21 cellular contexts compared by ENCODE assay signal in genomic region chr4:175422331-175422730, GRCh38.
DNase-seq lines count a peak whose midpoint lies in the region; ATAC-seq and TF ChIP-seq lines count a peak whose summit lies in the region.
"Had no signal": no experiment of that assay in that cellular context is flagged by ENCODE, and none has a peak within 500 bp of the region (broad histone marks: within the 10 kb centered on the region; RNA-seq: fewer than 3 reads in every experiment).

No MANE protein-coding gene starts in this region.

- H3K9ac ChIP-seq in smooth muscle cell (ENCODE audit: low read depth), result no peak overlapping the region

- H3K79me2 ChIP-seq in GM23338 (replicated peaks; ENCODE audit: insufficient read depth), result no peaks in the 10 kb centered on the region
- no peaks in the 10 kb centered on the region for H3K79me2 ChIP-seq in smooth muscle cell (ENCODE audit: low read depth)

- H3K9me3 ChIP-seq in smooth muscle cell (replicated peaks; ENCODE audit: low read depth) (no peaks in the 10 kb centered on the region), mucosa of descending colon (peaks cover 15% of the 10 kb centered on the region), adrenal gland (replicated peaks in 1 of 3) (no peaks in the 10 kb centered on the region)
- H3K9me3 ChIP-seq: BE2C, tibial nerve had no signal

- H2AFZ ChIP-seq in GM23338 (0 out of 2 replicates have a peak overlapping the region, but pooled peaks have one; percentile 63), smooth muscle cell (ENCODE audit: low read depth) (no peak overlapping the region)

- 84% methylated on average over 2 of the region's 2 CpGs for WGBS in smooth muscle cell (ENCODE audit: low lambda C conversion rate)
- WGBS in adrenal gland, 4 donors, result 64 to 82% (median 72%) methylated on average over 2 of the region's 2 CpGs

- no peaks in the 10 kb centered on the region for H3K9me3 Mint-ChIP-seq in GM23338

- no peak for DNase-seq in GM23338 (ENCODE audit: low spot score)
- DNase-seq in astrocyte of the hippocampus (ENCODE audit: low read depth, low spot score), result peak; percentile 79
- DNase-seq in hepatic stellate cell (ENCODE audit: low spot score), result peak; percentile 44
- DNase-seq in smooth muscle cell (lab: John Stamatoyannopoulos, UW; ENCODE audit: unreplicated experiment), result no peak
- DNase-seq in mucosa of descending colon, result no peak
- no peak for DNase-seq in adrenal gland
- DNase-seq: activated CD4-positive, alpha-beta memory T cell treated with anti-CD3 and anti-CD28 coated beads for 36 hours; activated effector memory CD4-positive, alpha-beta T cell treated with Interleukin-2 at 50 U/mL for 16 hours; BE2C; DND-41; foreskin keratinocyte; hypothalamus; islet precursor cell; NCI-H146; NCI-H524 treated with DMSO at 0.1 percent for 48 hours; nucleus accumbens; stomach; SW 1271 had no signal

- no peaks in the 10 kb centered on the region; the same call in 1 of the 2 replicates for H3K36me3 ChIP-seq in GM23338 (ENCODE audit: insufficient read depth)
- no peaks in the 10 kb centered on the region for H3K36me3 ChIP-seq in smooth muscle cell (ENCODE audit: low read depth)
- no peaks in the 10 kb centered on the region for H3K36me3 ChIP-seq in mucosa of descending colon (ENCODE audit: low read depth)
- no peaks in the 10 kb centered on the region for H3K36me3 ChIP-seq in adrenal gland (replicated peaks in 1 of 2)
- H3K36me3 ChIP-seq: BE2C, stomach, tibial nerve had no signal

- H3K4me2 ChIP-seq in GM23338 (no peak overlapping the region), smooth muscle cell (peak overlapping the region; percentile 20)

- H3K4me3 Mint-ChIP-seq in GM23338, result no peak overlapping the region
- H3K4me3 Mint-ChIP-seq: activated CD4-positive, alpha-beta memory T cell treated with anti-CD3 and anti-CD28 coated beads for 36 hours had no signal

- H3K27ac ChIP-seq in GM23338 (ENCODE audit: low read depth) (no peak overlapping the region), smooth muscle cell (ENCODE audit: low read depth) (peak overlapping the region; percentile 47), adrenal gland (no peak overlapping the region)
- H3K27ac ChIP-seq: foreskin keratinocyte, stomach, tibial nerve had no signal

- intact Hi-C loops in mucosa of descending colon (cut with DNase I, micrococcal nuclease), result no loop called here
- intact Hi-C loops in adrenal gland (cut with DNase I), result no loop called here

- no peak for TF ChIP-seq CTCF in GM23338 (conservative IDR thresholded peaks at IDR 0.05; ENCODE audit: low read depth in 2 of 2)
- no peak for TF ChIP-seq CTCF in smooth muscle cell (IDR thresholded peaks at IDR 0.05; ENCODE audit: borderline replicate concordance, insufficient read depth, poor library complexity, severe bottlenecking)
- no peak for TF ChIP-seq CTCF in mucosa of descending colon (IDR thresholded peaks at IDR 0.05)
- TF ChIP-seq CTCF in adrenal gland (IDR thresholded peaks at IDR 0.05), result no peak

- H3K27ac Mint-ChIP-seq in GM23338, result no peak overlapping the region
- H3K27ac Mint-ChIP-seq: activated CD4-positive, alpha-beta memory T cell treated with anti-CD3 and anti-CD28 coated beads for 36 hours had no signal

- H4K20me1 ChIP-seq in GM23338 (replicated peaks; ENCODE audit: insufficient read depth) (no peaks in the 10 kb centered on the region), smooth muscle cell (ENCODE audit: low read depth) (no peaks in the 10 kb centered on the region)

- no peaks in the 10 kb centered on the region for H3K9me2 ChIP-seq in GM23338 (ENCODE audit: insufficient read depth)

- no peaks in the 10 kb centered on the region for H3F3A ChIP-seq in GM23338 (replicated peaks; ENCODE audit: low read depth)
- H3F3A ChIP-seq in smooth muscle cell (ENCODE audit: low read depth), result no peaks in the 10 kb centered on the region

- TF ChIP-seq POLR2A in adrenal gland (IDR thresholded peaks at IDR 0.05), result no peak

- ATAC-seq in GM23338 (no peak), GM18868 (IDR thresholded peaks at IDR 0.05; ENCODE audit: unreplicated experiment) (no peak), mucosa of descending colon (no peak)
- ATAC-seq: foreskin keratinocyte had no signal

- H3K27me3 Mint-ChIP-seq in GM23338 (ENCODE audit: insufficient read depth, low read depth, poor library complexity), result peaks cover 6% of the 10 kb centered on the region
- H3K27me3 Mint-ChIP-seq: activated CD4-positive, alpha-beta memory T cell treated with anti-CD3 and anti-CD28 coated beads for 36 hours had no signal

- peaks cover 3% of the 10 kb centered on the region; the same call in 1 of the 2 replicates for H3K4me1 ChIP-seq in GM23338 (ENCODE audit: insufficient read depth)
- peaks cover 3% of the 10 kb centered on the region for H3K4me1 ChIP-seq in smooth muscle cell (ENCODE audit: low read depth)
- no peaks in the 10 kb centered on the region for H3K4me1 ChIP-seq in mucosa of descending colon (ENCODE audit: low read depth)
- no peaks in the 10 kb centered on the region for H3K4me1 ChIP-seq in adrenal gland (replicated peaks in 1 of 2)
- H3K4me1 ChIP-seq: BE2C, foreskin keratinocyte, stomach had no signal

- H3K27me3 ChIP-seq in GM23338 (ENCODE audit: insufficient read depth) (no peaks in the 10 kb centered on the region), smooth muscle cell (ENCODE audit: low read depth) (no peaks in the 10 kb centered on the region), adrenal gland (no peaks in the 10 kb centered on the region)
- H3K27me3 ChIP-seq: BE2C, foreskin keratinocyte, stomach, tibial nerve had no signal

- H3K4me3 ChIP-seq in GM23338 (no peak overlapping the region), smooth muscle cell (no peak overlapping the region), mucosa of descending colon (no peak overlapping the region), adrenal gland (no peak overlapping the region)
- H3K4me3 ChIP-seq: lung, stomach, tibial nerve had no signal

- peaks cover 3% of the 10 kb centered on the region; the same call in 2 of the 3 replicates for H3K4me1 Mint-ChIP-seq in GM23338

- no peaks in the 10 kb centered on the region for H3K36me3 Mint-ChIP-seq in GM23338 (ENCODE audit: low read depth)
- H3K36me3 Mint-ChIP-seq: activated CD4-positive, alpha-beta memory T cell treated with anti-CD3 and anti-CD28 coated beads for 36 hours had no signal

TF ChIP-seq in GM23338, 12 proteins besides CTCF, POLR2A, EP300 and RAD21 (continues in another document):
- TF ChIP-seq, protein P1, sequence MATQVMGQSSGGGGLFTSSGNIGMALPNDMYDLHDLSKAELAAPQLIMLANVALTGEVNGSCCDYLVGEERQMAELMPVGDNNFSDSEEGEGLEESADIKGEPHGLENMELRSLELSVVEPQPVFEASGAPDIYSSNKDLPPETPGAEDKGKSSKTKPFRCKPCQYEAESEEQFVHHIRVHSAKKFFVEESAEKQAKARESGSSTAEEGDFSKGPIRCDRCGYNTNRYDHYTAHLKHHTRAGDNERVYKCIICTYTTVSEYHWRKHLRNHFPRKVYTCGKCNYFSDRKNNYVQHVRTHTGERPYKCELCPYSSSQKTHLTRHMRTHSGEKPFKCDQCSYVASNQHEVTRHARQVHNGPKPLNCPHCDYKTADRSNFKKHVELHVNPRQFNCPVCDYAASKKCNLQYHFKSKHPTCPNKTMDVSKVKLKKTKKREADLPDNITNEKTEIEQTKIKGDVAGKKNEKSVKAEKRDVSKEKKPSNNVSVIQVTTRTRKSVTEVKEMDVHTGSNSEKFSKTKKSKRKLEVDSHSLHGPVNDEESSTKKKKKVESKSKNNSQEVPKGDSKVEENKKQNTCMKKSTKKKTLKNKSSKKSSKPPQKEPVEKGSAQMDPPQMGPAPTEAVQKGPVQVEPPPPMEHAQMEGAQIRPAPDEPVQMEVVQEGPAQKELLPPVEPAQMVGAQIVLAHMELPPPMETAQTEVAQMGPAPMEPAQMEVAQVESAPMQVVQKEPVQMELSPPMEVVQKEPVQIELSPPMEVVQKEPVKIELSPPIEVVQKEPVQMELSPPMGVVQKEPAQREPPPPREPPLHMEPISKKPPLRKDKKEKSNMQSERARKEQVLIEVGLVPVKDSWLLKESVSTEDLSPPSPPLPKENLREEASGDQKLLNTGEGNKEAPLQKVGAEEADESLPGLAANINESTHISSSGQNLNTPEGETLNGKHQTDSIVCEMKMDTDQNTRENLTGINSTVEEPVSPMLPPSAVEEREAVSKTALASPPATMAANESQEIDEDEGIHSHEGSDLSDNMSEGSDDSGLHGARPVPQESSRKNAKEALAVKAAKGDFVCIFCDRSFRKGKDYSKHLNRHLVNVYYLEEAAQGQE (IDR thresholded peaks at IDR 0.05; ENCODE audit: unreplicated experiment), result no peak
- TF ChIP-seq STAT1 (IDR thresholded peaks at IDR 0.05; ENCODE audit: unreplicated experiment) (no peak), ETS1 (IDR thresholded peaks at IDR 0.05) (no peak), ZNF331 (CRISPR knock-in tag; IDR thresholded peaks at IDR 0.05; ENCODE audit: low read depth) (no peak), POLR2AphosphoS5 (IDR thresholded peaks at IDR 0.05; ENCODE audit: low read depth) (no peak), ZNF114 (CRISPR knock-in tag; IDR thresholded peaks at IDR 0.05) (no peak), NANOG (IDR thresholded peaks at IDR 0.05; ENCODE audit: borderline replicate concordance) (no peak), EZH2 (IDR thresholded peaks at IDR 0.05; ENCODE audit: low read depth, unreplicated experiment) (no peak)

Comparison
In these comparisons a context has a peak if more than half of its experiments do, and no peak if none do; other contexts are left out.
1. DNase-seq: peak in astrocyte of the hippocampus (single experiment) and hepatic stellate cell (single experiment); none in GM23338 (single experiment), smooth muscle cell (single experiment), mucosa of descending colon (0 of 3) and adrenal gland (0 of 7).